Comparison of ENCODE assay signal across 13 cellular contexts in the genomic region with DNA sequence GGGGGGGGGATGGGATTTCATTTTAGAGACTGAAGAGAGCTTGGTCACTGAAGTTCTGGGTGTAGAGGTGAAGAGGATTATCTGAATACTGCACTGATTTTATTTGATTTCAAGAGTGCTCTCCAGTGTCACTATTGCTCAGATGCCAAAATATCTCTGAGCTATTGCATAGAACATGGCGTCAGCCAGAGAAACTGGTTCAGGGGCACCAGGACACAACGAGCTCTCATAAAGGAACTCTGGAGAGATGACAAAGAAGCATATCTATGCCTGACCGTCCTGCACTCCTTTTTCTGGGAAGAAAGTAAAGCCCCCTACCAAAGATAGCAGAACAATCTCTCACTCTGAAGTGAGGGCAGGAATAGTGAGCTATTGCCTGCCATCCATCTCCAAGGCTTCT. TPM values are rescaled to one million over a fixed set of nuclear protein-coding genes. Genes with fewer than 3 reads are reported as not detected.
DNase-seq lines count a peak whose midpoint lies in the region; ATAC-seq, FAIRE-seq and TF ChIP-seq lines count a peak whose summit lies in the region.
"Had no signal": no experiment of that assay in that cellular context is flagged by ENCODE, and none has a peak within 500 bp of the region (broad histone marks: within the 10 kb centered on the region; RNA-seq: fewer than 3 reads in every experiment).

No MANE protein-coding gene starts in this region.

- H3K9ac ChIP-seq in kidney (ENCODE audit: low read length in 2 of 2), result peak overlapping the region; percentile 74 to 81
- no peak overlapping the region for H3K9ac ChIP-seq in smooth muscle cell (ENCODE audit: low read depth)

- TF ChIP-seq CTCF in dorsolateral prefrontal cortex (IDR thresholded peaks at IDR 0.05 in 54 of 56, conservative IDR thresholded peaks at IDR 0.05 in 2 of 56; ENCODE audit: low read depth in 1 of 56, partially characterized antibody in 56 of 56), result no peak
- TF ChIP-seq CTCF in kidney (IDR thresholded peaks at IDR 0.05; ENCODE audit: borderline replicate concordance, extremely low read depth, insufficient read depth), result no peak
- no peak for TF ChIP-seq CTCF in smooth muscle cell (IDR thresholded peaks at IDR 0.05; ENCODE audit: borderline replicate concordance, insufficient read depth, poor library complexity, severe bottlenecking)

- no peaks in the 10 kb centered on the region for H3K36me3 ChIP-seq in kidney (ENCODE audit: control insufficient read depth in 1 of 2, insufficient read depth in 2 of 2, low read length in 2 of 2)
- H3K36me3 ChIP-seq in smooth muscle cell (ENCODE audit: low read depth), result no peaks in the 10 kb centered on the region

- H3K27ac ChIP-seq in dorsolateral prefrontal cortex (peak overlapping the region in 52 of 59 donors; percentile 24 to 90 (median 74)), kidney (ENCODE audit: low read depth in 2 of 2, low read length in 2 of 2) (peak overlapping the region; percentile 28 to 29), smooth muscle cell (ENCODE audit: low read depth) (no peak overlapping the region)

- peak; percentile 25 for DNase-seq in NCI-H2029 (lab: John Stamatoyannopoulos, UW)
- DNase-seq in dorsolateral prefrontal cortex, result no peak
- DNase-seq in kidney, result no peak
- no peak for DNase-seq in smooth muscle cell (lab: John Stamatoyannopoulos, UW; ENCODE audit: unreplicated experiment)
- no peak for DNase-seq in RKO (ENCODE audit: low spot score)
- no peak for DNase-seq in HuH-7 (ENCODE audit: low spot score)
- no peak for DNase-seq in NCI-H526 treated with DMSO at 0.1 percent for 48 hours (lab: John Stamatoyannopoulos, UW)
- DNase-seq: activated naive CD8-positive, alpha-beta T cell treated with anti-CD3 and anti-CD28 coated beads, Interleukin-2, amount 10 ng/mL, durations not matched to agents 7 days and 5 days; stimulated activated CD4-positive, alpha-beta T cell treated with anti-CD3 and anti-CD28 coated beads, Interleukin-2, amount 100 ng/mL, for 24 hours; stimulated activated naive B cell treated with anti-CD40 and anti-IgM and Interleukin-4, amounts not matched to agents 10 μg/mL and 1 μg/mL and 100 μg/mL, for 72 hours had no signal

- FAIRE-seq in kidney (lab: Jason Lieb, UNC), result no peak
- FAIRE-seq: endometrium had no signal

- no peak for ATAC-seq in GM21526 (IDR thresholded peaks at IDR 0.05; ENCODE audit: low FRiP score, unreplicated experiment)
- ATAC-seq: stimulated activated naive B cell treated with anti-CD40 and anti-IgM and Interleukin-4, amounts not matched to agents 10 μg/mL and 1 μg/mL and 100 μg/mL, for 72 hours had no signal

- peaks cover 3 to 10% of the 10 kb centered on the region in 2 donors for H3K4me1 ChIP-seq in kidney (ENCODE audit: control insufficient read depth in 1 of 2, insufficient read depth in 1 of 2, low read depth in 1 of 2, low read length in 2 of 2)
- H3K4me1 ChIP-seq in smooth muscle cell (ENCODE audit: low read depth), result peaks cover 3% of the 10 kb centered on the region

- no peaks in the 10 kb centered on the region for H3K79me2 ChIP-seq in smooth muscle cell (ENCODE audit: low read depth)

- H3K4me3 ChIP-seq in dorsolateral prefrontal cortex (peak overlapping the region; percentile 49 to 83 (median 67)), kidney (ENCODE audit: low read length in 2 of 2) (peak overlapping the region; percentile 84 to 93), smooth muscle cell (peak overlapping the region; percentile 65)

- 43% methylated on average over 3 of the region's 3 CpGs for WGBS in smooth muscle cell (ENCODE audit: low lambda C conversion rate)

- no peaks in the 10 kb centered on the region for H3K9me3 ChIP-seq in kidney (ENCODE audit: control insufficient read depth in 1 of 2, low read length in 2 of 2)
- H3K9me3 ChIP-seq in smooth muscle cell (replicated peaks; ENCODE audit: low read depth), result no peaks in the 10 kb centered on the region

- H3K4me2 ChIP-seq in smooth muscle cell, result peak overlapping the region; percentile 93

- peak overlapping the region; percentile 49 for H2AFZ ChIP-seq in smooth muscle cell (ENCODE audit: low read depth)

- no peaks in the 10 kb centered on the region for H4K20me1 ChIP-seq in smooth muscle cell (ENCODE audit: low read depth)

- H3K27me3 ChIP-seq in dorsolateral prefrontal cortex (no peaks in the 10 kb centered on the region), smooth muscle cell (ENCODE audit: low read depth) (no peaks in the 10 kb centered on the region)

- no peaks in the 10 kb centered on the region for H3F3A ChIP-seq in smooth muscle cell (ENCODE audit: low read depth)

- intact Hi-C loops in dorsolateral prefrontal cortex (cut with DNase I), result no loop called here
- intact Hi-C loops in kidney (cut with DNase I), result no loop called here

RNA-seq across cellular contexts. Expression of gene SLC7A8, which starts 2.0 kb away (rescaled TPM):
- total RNA-seq in dorsolateral prefrontal cortex (10 to 100 TPM; 15.8 to 59.0 (median 35.8) TPM), kidney (22.9 TPM), smooth muscle cell (16.4 and 18.9 TPM in 2 replicates)
- polyA plus RNA-seq in kidney (ENCODE audit: insufficient read depth, low read depth, low replicate concordance) (210 TPM), smooth muscle cell (26.0 and 29.1 TPM in 2 replicates)

RNA-seq across cellular contexts. Expression of gene RNF212B, which starts 56.3 kb away (rescaled TPM):
- total RNA-seq in dorsolateral prefrontal cortex (under 1 TPM in 1 of 120 experiments, not detected in 119; 0.91 TPM), kidney (not detected), smooth muscle cell (not detected in 2 replicates)
- polyA plus RNA-seq in kidney (ENCODE audit: insufficient read depth, low read depth, low replicate concordance) (2.8 TPM), smooth muscle cell (not detected in 2 replicates)
- total RNA-seq: activated naive CD8-positive, alpha-beta T cell treated with anti-CD3 and anti-CD28 coated beads, Interleukin-2, amount 10 ng/mL, durations not matched to agents 7 days and 5 days; NCI-H460 had no signal
